ENCODE assay signal across 1 cellular context in the genomic region with DNA sequence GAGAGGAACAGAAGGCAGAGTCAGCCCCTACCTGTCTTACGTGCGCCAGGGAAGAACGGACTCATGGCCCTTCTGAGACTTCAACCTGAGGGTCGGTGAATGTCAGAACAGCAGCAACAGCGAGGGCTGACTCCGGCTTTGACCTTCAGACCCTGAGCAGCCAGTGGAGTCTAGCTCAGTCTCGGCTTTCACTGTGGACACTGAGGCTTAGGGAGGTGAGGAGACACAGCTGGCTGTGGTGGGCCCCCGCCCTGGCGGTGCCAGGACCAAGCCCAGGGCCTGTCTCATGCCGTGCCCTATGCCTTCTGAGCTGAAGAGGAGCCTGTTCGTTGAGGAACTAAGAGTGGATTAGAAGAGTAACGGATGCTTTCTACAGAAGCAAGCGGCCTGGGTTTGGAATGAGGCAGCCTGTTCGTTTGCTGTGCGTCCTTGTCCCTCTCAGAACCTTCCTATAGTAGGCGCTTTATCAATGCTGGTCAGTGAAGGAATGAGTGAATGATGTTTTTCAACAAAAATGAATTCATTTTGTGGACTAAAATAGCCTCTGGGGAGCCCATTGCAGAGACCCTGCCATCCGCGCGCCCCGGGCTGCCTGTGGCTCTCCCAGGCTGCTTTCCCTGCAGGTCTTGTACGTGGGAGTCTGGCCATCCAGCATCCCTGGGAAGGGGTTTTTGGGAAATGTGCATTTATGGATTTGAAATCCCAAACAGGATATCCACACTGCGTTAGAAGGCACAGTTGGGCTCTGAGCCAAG.
TF ChIP-seq lines count a peak whose summit lies in the region.

No MANE protein-coding gene starts in this region.

TF ChIP-seq in GM23338, 12 proteins besides CTCF, POLR2A, EP300 and RAD21 (continued from another document):
- TF ChIP-seq, protein P1, sequence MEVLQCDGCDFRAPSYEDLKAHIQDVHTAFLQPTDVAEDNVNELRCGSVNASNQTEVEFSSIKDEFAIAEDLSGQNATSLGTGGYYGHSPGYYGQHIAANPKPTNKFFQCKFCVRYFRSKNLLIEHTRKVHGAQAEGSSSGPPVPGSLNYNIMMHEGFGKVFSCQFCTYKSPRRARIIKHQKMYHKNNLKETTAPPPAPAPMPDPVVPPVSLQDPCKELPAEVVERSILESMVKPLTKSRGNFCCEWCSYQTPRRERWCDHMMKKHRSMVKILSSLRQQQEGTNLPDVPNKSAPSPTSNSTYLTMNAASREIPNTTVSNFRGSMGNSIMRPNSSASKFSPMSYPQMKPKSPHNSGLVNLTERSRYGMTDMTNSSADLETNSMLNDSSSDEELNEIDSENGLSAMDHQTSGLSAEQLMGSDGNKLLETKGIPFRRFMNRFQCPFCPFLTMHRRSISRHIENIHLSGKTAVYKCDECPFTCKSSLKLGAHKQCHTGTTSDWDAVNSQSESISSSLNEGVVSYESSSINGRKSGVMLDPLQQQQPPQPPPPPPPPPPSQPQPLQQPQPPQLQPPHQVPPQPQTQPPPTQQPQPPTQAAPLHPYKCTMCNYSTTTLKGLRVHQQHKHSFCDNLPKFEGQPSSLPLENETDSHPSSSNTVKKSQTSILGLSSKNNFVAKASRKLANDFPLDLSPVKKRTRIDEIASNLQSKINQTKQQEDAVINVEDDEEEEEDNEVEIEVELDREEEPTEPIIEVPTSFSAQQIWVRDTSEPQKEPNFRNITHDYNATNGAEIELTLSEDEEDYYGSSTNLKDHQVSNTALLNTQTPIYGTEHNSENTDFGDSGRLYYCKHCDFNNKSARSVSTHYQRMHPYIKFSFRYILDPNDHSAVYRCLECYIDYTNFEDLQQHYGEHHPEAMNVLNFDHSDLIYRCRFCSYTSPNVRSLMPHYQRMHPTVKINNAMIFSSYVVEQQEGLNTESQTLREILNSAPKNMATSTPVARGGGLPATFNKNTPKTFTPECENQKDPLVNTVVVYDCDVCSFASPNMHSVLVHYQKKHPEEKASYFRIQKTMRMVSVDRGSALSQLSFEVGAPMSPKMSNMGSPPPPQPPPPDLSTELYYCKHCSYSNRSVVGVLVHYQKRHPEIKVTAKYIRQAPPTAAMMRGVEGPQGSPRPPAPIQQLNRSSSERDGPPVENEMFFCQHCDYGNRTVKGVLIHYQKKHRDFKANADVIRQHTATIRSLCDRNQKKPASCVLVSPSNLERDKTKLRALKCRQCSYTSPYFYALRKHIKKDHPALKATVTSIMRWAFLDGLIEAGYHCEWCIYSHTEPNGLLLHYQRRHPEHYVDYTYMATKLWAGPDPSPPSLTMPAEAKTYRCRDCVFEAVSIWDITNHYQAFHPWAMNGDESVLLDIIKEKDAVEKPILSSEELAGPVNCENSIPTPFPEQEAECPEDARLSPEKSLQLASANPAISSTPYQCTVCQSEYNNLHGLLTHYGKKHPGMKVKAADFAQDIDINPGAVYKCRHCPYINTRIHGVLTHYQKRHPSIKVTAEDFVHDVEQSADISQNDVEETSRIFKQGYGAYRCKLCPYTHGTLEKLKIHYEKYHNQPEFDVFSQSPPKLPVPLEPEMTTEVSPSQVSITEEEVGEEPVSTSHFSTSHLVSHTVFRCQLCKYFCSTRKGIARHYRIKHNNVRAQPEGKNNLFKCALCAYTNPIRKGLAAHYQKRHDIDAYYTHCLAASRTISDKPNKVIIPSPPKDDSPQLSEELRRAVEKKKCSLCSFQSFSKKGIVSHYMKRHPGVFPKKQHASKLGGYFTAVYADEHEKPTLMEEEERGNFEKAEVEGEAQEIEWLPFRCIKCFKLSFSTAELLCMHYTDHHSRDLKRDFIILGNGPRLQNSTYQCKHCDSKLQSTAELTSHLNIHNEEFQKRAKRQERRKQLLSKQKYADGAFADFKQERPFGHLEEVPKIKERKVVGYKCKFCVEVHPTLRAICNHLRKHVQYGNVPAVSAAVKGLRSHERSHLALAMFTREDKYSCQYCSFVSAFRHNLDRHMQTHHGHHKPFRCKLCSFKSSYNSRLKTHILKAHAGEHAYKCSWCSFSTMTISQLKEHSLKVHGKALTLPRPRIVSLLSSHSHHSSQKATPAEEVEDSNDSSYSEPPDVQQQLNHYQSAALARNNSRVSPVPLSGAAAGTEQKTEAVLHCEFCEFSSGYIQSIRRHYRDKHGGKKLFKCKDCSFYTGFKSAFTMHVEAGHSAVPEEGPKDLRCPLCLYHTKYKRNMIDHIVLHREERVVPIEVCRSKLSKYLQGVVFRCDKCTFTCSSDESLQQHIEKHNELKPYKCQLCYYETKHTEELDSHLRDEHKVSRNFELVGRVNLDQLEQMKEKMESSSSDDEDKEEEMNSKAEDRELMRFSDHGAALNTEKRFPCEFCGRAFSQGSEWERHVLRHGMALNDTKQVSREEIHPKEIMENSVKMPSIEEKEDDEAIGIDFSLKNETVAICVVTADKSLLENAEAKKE (CRISPR knock-in tag; IDR thresholded peaks at IDR 0.05): no peak
- TF ChIP-seq, protein P2, sequence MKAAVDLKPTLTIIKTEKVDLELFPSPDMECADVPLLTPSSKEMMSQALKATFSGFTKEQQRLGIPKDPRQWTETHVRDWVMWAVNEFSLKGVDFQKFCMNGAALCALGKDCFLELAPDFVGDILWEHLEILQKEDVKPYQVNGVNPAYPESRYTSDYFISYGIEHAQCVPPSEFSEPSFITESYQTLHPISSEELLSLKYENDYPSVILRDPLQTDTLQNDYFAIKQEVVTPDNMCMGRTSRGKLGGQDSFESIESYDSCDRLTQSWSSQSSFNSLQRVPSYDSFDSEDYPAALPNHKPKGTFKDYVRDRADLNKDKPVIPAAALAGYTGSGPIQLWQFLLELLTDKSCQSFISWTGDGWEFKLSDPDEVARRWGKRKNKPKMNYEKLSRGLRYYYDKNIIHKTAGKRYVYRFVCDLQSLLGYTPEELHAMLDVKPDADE (IDR thresholded peaks at IDR 0.05): no peak
- TF ChIP-seq, protein P3, sequence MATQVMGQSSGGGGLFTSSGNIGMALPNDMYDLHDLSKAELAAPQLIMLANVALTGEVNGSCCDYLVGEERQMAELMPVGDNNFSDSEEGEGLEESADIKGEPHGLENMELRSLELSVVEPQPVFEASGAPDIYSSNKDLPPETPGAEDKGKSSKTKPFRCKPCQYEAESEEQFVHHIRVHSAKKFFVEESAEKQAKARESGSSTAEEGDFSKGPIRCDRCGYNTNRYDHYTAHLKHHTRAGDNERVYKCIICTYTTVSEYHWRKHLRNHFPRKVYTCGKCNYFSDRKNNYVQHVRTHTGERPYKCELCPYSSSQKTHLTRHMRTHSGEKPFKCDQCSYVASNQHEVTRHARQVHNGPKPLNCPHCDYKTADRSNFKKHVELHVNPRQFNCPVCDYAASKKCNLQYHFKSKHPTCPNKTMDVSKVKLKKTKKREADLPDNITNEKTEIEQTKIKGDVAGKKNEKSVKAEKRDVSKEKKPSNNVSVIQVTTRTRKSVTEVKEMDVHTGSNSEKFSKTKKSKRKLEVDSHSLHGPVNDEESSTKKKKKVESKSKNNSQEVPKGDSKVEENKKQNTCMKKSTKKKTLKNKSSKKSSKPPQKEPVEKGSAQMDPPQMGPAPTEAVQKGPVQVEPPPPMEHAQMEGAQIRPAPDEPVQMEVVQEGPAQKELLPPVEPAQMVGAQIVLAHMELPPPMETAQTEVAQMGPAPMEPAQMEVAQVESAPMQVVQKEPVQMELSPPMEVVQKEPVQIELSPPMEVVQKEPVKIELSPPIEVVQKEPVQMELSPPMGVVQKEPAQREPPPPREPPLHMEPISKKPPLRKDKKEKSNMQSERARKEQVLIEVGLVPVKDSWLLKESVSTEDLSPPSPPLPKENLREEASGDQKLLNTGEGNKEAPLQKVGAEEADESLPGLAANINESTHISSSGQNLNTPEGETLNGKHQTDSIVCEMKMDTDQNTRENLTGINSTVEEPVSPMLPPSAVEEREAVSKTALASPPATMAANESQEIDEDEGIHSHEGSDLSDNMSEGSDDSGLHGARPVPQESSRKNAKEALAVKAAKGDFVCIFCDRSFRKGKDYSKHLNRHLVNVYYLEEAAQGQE (IDR thresholded peaks at IDR 0.05; ENCODE audit: unreplicated experiment): no peak
- TF ChIP-seq STAT1 (IDR thresholded peaks at IDR 0.05; ENCODE audit: unreplicated experiment): no peak
- TF ChIP-seq CREB1 (CRISPR knock-in tag; IDR thresholded peaks at IDR 0.05; ENCODE audit: low read depth): no peak
